In the genomic region with DNA sequence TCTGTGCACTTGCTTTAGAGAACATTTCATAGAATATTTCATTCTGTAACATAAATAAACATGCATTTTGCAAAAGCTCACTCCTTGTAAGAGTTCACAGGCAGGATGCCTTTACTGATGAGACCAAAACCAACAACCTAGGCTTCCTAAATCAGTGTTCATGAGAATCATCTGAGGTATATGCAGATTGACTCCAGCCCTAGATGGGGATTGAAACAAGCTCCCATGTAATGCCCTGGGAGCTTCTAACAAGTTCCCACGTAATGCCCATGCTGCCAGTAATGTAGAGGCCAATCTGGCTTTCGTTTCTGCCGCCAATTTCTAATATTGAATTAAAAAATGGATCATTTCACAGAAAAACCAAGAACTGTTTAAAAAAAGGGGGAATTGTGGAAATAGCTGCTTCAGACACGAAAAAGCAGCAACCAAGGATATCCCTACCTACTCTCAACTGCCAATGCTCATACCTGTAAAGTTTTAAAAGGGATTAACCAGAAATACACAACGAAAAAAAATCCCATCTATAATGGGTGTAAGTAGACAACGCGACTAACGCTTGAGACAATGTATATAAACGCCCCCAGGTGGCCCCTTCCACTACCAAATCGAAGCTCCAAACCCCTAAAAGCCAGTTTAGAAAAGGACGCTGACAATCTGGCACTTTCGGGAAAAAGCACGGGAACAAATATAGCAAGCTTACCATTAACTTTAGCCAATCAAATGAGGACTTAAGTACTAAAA, we compare ENCODE assay signal across 8 cellular contexts.
DNase-seq lines count a peak whose midpoint lies in the region; ATAC-seq and TF ChIP-seq lines count a peak whose summit lies in the region.

No MANE protein-coding gene starts in this region.

- no peaks in the 10 kb centered on the region for H3K36me3 Mint-ChIP-seq in naive thymus-derived CD4-positive, alpha-beta T cell
- no peaks in the 10 kb centered on the region for H3K36me3 Mint-ChIP-seq in CD4-positive, alpha-beta T cell (ENCODE audit: low read depth)

- H3K4me1 ChIP-seq in adipocyte (ENCODE audit: control insufficient read depth, insufficient read depth, low read length), result peaks cover 21% of the 10 kb centered on the region
- peaks cover 6 to 27% of the 10 kb centered on the region in 2 donors for H3K4me1 ChIP-seq in naive thymus-derived CD4-positive, alpha-beta T cell (ENCODE audit: control insufficient read depth in 2 of 2, insufficient read depth in 2 of 2, low read length in 2 of 2)

- peak overlapping the region in 3 of 10 donors; percentile 3 to 45 (median 13) for H3K4me3 Mint-ChIP-seq in naive thymus-derived CD4-positive, alpha-beta T cell
- H3K4me3 Mint-ChIP-seq in CD4-positive, alpha-beta T cell, result no peak overlapping the region

- H3K27me3 Mint-ChIP-seq in naive thymus-derived CD4-positive, alpha-beta T cell, result no peaks in the 10 kb centered on the region
- H3K27me3 Mint-ChIP-seq in CD4-positive, alpha-beta T cell, result no peaks in the 10 kb centered on the region

- DNase-seq in GM06990 (ENCODE audit: extremely low read depth, insufficient read length) (no peak), Kasumi-1 (lab: John Stamatoyannopoulos, UW) (peak; percentile 54 to 62), adipocyte (ENCODE audit: low read depth) (no peak), hypothalamus (lab: John Stamatoyannopoulos, UW) (no peak)
- DNase-seq in naive thymus-derived CD4-positive, alpha-beta T cell, result peak in 2 of 9 donors; percentile 9 to 17
- DNase-seq in CD4-positive, alpha-beta T cell, result no peak
- DNase-seq in central memory CD4-positive, alpha-beta T cell, result no peak

- H3K9me3 Mint-ChIP-seq in naive thymus-derived CD4-positive, alpha-beta T cell, result no peaks in the 10 kb centered on the region
- H3K9me3 Mint-ChIP-seq in CD4-positive, alpha-beta T cell, result no peaks in the 10 kb centered on the region

- CTCF ChIA-PET in naive thymus-derived CD4-positive, alpha-beta T cell (lab: Charles Lee), result interaction anchor here (0.7 to 6.4 kb wide), 6 partner anchors 13 to 94 kb away, joined by 4 to 49 read pairs (median 4); a partner anchor contains a TSS
- CTCF ChIA-PET in CD4-positive, alpha-beta T cell (lab: Charles Lee), result interaction anchor here (0.7 to 5.6 kb wide), 16 partner anchors 12 to 325 kb away, joined by 3 to 27 read pairs (median 4); a partner anchor contains a TSS

- peak; percentile 9 for TF ChIP-seq CTCF in GM06990 (IDR thresholded peaks at IDR 0.05; ENCODE audit: insufficient read depth, low read length, poor library complexity, severe bottlenecking)
- no peak for TF ChIP-seq CTCF in CD4-positive, alpha-beta T cell (IDR thresholded peaks at IDR 0.05)

- no peaks in the 10 kb centered on the region for H3K9me3 ChIP-seq in adipocyte (ENCODE audit: control insufficient read depth, low read length)
- no peaks in the 10 kb centered on the region for H3K9me3 ChIP-seq in naive thymus-derived CD4-positive, alpha-beta T cell (ENCODE audit: control insufficient read depth in 2 of 3, low read length in 3 of 3)
- no peaks in the 10 kb centered on the region for H3K9me3 ChIP-seq in CD4-positive, alpha-beta T cell (ENCODE audit: control insufficient read depth, low read length)

- POLR2A ChIA-PET in naive thymus-derived CD4-positive, alpha-beta T cell (lab: Charles Lee), result interaction anchor here (0.6 to 13.7 kb wide), 24 partner anchors 11 to 1623 kb away, joined by 3 to 459 read pairs (median 30); a partner anchor contains a TSS
- POLR2A ChIA-PET in CD4-positive, alpha-beta T cell (lab: Charles Lee), result interaction anchor here (0.7 to 8.4 kb wide), 18 partner anchors 13 to 876 kb away, joined by 3 to 463 read pairs (median 62); a partner anchor contains a TSS

- H3K27ac ChIP-seq in naive thymus-derived CD4-positive, alpha-beta T cell (ENCODE audit: low read depth, low read length), result no peak overlapping the region
- H3K27ac ChIP-seq in CD4-positive, alpha-beta T cell (ENCODE audit: low read depth, low read length), result no peak overlapping the region

- intact Hi-C loops in naive thymus-derived CD4-positive, alpha-beta T cell (cut with micrococcal nuclease), result loop anchor here (2.0 to 10.0 kb wide), 8 partner anchors 42 to 1622 kb away; a partner anchor contains a TSS
- intact Hi-C loops in CD4-positive, alpha-beta T cell (cut with DNase I, micrococcal nuclease), result loop anchor here (2.0 to 5.0 kb wide), 4 partner anchors 29 to 243 kb away; a partner anchor contains a TSS

- H3K27me3 ChIP-seq in GM06990 (replicated peaks; ENCODE audit: control insufficient read depth, insufficient read depth, low read length) (no peaks in the 10 kb centered on the region), adipocyte (replicated peaks; ENCODE audit: control insufficient read depth, insufficient read depth, low read length) (no peaks in the 10 kb centered on the region)
- H3K27me3 ChIP-seq in naive thymus-derived CD4-positive, alpha-beta T cell (ENCODE audit: control insufficient read depth in 2 of 2, insufficient read depth in 2 of 2, low read length in 2 of 2), result no peaks in the 10 kb centered on the region
- H3K27me3 ChIP-seq in CD4-positive, alpha-beta T cell (ENCODE audit: control insufficient read depth, insufficient read depth, low read length), result no peaks in the 10 kb centered on the region

- H3K36me3 ChIP-seq in GM06990 (ENCODE audit: control insufficient read depth, insufficient read depth, low read length) (no peaks in the 10 kb centered on the region), adipocyte (ENCODE audit: control insufficient read depth, insufficient read depth, low read length, severe bottlenecking) (no peaks in the 10 kb centered on the region)
- no peaks in the 10 kb centered on the region for H3K36me3 ChIP-seq in naive thymus-derived CD4-positive, alpha-beta T cell (ENCODE audit: control insufficient read depth in 2 of 3, insufficient read depth in 3 of 3, low read length in 3 of 3)

- no peak for ATAC-seq in naive thymus-derived CD4-positive, alpha-beta T cell
- ATAC-seq in GM21447 (IDR thresholded peaks at IDR 0.05; ENCODE audit: unreplicated experiment), result no peak
- ATAC-seq in CD4-positive, alpha-beta T cell (ENCODE audit: poor library complexity), result no peak

- H3K27ac Mint-ChIP-seq in naive thymus-derived CD4-positive, alpha-beta T cell, result peak overlapping the region in 4 of 9 donors; percentile 10 to 43 (median 16)
- H3K27ac Mint-ChIP-seq in CD4-positive, alpha-beta T cell, result no peak overlapping the region

- H3K4me3 ChIP-seq in GM06990 (replicated peaks; ENCODE audit: low read depth, low read length) (peak overlapping the region; percentile 64), adipocyte (ENCODE audit: low read length) (peak overlapping the region; percentile 92)
- H3K4me3 ChIP-seq in naive thymus-derived CD4-positive, alpha-beta T cell (ENCODE audit: low read length), result peak overlapping the region; percentile 83

- peaks cover 0 to 30% (median 15%) of the 10 kb centered on the region in 7 donors for H3K4me1 Mint-ChIP-seq in naive thymus-derived CD4-positive, alpha-beta T cell
- H3K4me1 Mint-ChIP-seq in CD4-positive, alpha-beta T cell (ENCODE audit: low read depth), result peaks cover 7% of the 10 kb centered on the region

- peak overlapping the region; percentile 2 for H3K9ac ChIP-seq in adipocyte (ENCODE audit: low read length)

Comparison
In these comparisons a context has a peak if more than half of its experiments do, and no peak if none do; other contexts are left out.
1. DNase-seq: peak in Kasumi-1 (2 of 2); none in GM06990 (single experiment), adipocyte (single experiment), hypothalamus (0 of 51), CD4-positive, alpha-beta T cell (0 of 10) and central memory CD4-positive, alpha-beta T cell (single experiment).
2. Peak in every context shown above with its lines, with median percentiles within 50 percentile points of each other: H3K4me3 ChIP-seq.